In the genomic region with DNA sequence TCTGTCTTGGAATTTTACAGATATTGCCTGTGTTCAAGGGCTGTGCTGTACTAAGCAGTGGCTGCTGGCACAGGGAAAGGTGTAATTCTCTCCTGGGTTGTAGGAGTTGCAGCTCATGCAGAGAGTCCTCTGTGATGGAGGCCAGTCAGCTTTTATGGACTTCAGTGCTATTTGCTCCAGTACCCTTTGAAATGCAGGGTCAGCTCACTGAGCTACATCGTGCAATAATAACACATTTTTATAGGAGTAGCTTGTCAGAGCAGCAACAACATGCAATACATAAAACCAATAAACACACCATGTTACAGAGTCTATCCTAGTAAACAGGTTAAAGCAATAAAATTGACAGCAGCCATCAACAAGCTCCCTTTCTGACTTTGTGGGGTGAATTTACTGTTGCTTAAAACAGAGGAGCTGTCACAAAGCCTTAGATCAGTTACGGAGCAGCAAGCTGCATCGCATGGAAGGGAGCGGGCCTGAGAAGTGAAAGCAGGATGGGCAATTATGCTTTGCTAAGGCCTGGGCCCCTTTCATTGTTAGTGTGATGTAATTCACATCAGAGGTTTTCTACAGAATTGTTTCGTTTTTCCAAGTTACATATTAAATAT, we compare ENCODE assay signal across 18 cellular contexts. TPM values are rescaled to one million over a fixed set of nuclear protein-coding genes. Genes with fewer than 3 reads are reported as not detected.
"Had no signal": no experiment of that assay in that cellular context is flagged by ENCODE, and none has a peak within 500 bp of the region (broad histone marks: within the 10 kb centered on the region; RNA-seq: fewer than 3 reads in every experiment).

No MANE protein-coding gene starts in this region.

- H3K27ac Mint-ChIP-seq: activated naive CD4-positive, alpha-beta T cell treated with anti-CD3 and anti-CD28 coated beads, Interleukin-2, amount 10 ng/mL, durations not matched to agents 7 days and 5 days; activated T-helper 2 cell treated with anti-CD3 and anti-CD28 coated beads, Interferon-gamma antibody, Interleukin-2, Interleukin-4, amounts not matched to agents 10 μg/mL and 5 μg/mL and 100 μg/mL, durations not matched to agents 14 hours and 24 hours and 36 hours had no signal

- H3K27me3 Mint-ChIP-seq: activated CD4-positive, alpha-beta T cell treated with anti-CD3 and anti-CD28 coated beads, Interleukin-2, amount 10 ng/mL, durations not matched to agents 7 days and 5 days; activated naive CD4-positive, alpha-beta T cell treated with anti-CD3 and anti-CD28 coated beads, Interleukin-2, amount 10 ng/mL, durations not matched to agents 7 days and 5 days had no signal

- ATAC-seq: right cardiac atrium; stimulated activated naive CD8-positive, alpha-beta T cell treated with anti-CD3 and anti-CD28 coated beads, Interleukin-15, Interleukin-2, amounts not matched to agents 100 U/mL and 50 U/mL, for 24 hours had no signal

- DNase-seq: activated CD4-positive, alpha-beta T cell treated with anti-CD3 and anti-CD28 coated beads, Interleukin-2, amount 10 ng/mL, durations not matched to agents 7 days and 5 days; activated CD4-positive, CD25-positive, alpha-beta regulatory T cell; activated naive CD4-positive, alpha-beta T cell treated with anti-CD3 and anti-CD28 coated beads, Interleukin-2, amount 10 ng/mL, durations not matched to agents 7 days and 5 days; activated T-cell treated with anti-CD3 and anti-CD28 coated beads for 4 hours; anterior cingulate cortex; dermis blood vessel endothelial cell; head of caudate nucleus; kidney glomerular epithelial cell; posterior cingulate gyrus; right cardiac atrium; SIG-M5; small intestine; stimulated activated CD4-positive, alpha-beta T cell treated with anti-CD3 and anti-CD28 coated beads, Interleukin-4, amount 100 ng/mL, for 24 hours; stimulated activated naive CD8-positive, alpha-beta T cell treated with anti-CD3 and anti-CD28 coated beads, Interleukin-15, Interleukin-2, amounts not matched to agents 100 U/mL and 50 U/mL, for 24 hours; T-helper 2 cell; transverse colon had no signal

- H3K4me3 Mint-ChIP-seq: activated CD4-positive, alpha-beta T cell treated with anti-CD3 and anti-CD28 coated beads, Interleukin-2, amount 10 ng/mL, durations not matched to agents 7 days and 5 days; activated naive CD4-positive, alpha-beta T cell treated with anti-CD3 and anti-CD28 coated beads, Interleukin-2, amount 10 ng/mL, durations not matched to agents 7 days and 5 days had no signal

RNA-seq across cellular contexts. Expression of a gene that starts 16.8 kb away (rescaled TPM):
- total RNA-seq: dermis blood vessel endothelial cell, fibroblast of lung had no signal
